1 cellular context compared by ENCODE assay signal in the genomic region with DNA sequence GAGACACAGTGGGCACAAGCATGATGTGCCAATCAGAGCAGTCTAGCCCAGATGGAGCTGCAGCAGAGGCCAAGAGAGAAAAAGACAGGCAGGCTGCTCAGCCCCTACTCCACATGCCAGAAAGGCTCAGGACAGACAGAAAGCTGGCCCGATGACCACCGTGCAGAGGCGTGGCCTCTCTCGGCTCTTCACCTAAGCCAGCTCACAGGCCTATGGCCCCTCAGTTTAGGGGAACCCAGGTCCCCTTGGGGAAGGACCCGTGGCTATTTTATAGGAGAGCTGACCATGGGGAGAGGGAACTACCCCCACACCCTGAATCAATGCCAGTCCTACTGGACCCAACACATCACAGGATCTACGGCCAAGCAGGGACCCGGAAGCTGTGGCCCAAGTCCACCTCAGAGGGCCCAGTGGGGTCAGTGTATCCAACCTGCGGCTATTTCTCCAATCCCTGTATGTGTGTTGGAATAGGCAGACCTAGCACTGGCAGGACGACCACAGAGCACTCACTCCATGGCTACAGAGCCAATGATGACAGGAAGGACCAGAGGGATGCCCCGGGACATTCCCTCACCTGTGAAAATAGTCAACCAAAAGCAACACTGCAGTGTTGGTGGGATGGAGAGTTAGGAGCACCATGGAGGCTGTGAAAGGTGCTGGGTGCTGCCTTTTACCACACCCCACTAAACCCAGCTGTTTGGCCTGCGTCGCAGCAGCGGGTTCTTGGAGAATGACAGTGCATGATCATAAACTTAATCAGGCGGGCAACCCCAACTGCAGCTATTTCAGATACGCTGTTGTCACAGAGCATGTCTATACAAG.
TF ChIP-seq lines count a peak whose summit lies in the region.

No MANE protein-coding gene starts in this region.

TF ChIP-seq in WTC11, 78 proteins besides CTCF, POLR2A, EP300 and RAD21 (continued from another document):
- TF ChIP-seq, protein P1, sequence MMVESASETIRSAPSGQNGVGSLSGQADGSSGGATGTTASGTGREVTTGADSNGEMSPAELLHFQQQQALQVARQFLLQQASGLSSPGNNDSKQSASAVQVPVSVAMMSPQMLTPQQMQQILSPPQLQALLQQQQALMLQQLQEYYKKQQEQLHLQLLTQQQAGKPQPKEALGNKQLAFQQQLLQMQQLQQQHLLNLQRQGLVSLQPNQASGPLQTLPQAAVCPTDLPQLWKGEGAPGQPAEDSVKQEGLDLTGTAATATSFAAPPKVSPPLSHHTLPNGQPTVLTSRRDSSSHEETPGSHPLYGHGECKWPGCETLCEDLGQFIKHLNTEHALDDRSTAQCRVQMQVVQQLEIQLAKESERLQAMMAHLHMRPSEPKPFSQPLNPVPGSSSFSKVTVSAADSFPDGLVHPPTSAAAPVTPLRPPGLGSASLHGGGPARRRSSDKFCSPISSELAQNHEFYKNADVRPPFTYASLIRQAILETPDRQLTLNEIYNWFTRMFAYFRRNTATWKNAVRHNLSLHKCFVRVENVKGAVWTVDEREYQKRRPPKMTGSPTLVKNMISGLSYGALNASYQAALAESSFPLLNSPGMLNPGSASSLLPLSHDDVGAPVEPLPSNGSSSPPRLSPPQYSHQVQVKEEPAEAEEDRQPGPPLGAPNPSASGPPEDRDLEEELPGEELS (CRISPR knock-in tag; IDR thresholded peaks at IDR 0.05): no peak
- no peak for TF ChIP-seq ZNF232 (CRISPR knock-in tag; IDR thresholded peaks at IDR 0.05)
- TF ChIP-seq, protein P2, sequence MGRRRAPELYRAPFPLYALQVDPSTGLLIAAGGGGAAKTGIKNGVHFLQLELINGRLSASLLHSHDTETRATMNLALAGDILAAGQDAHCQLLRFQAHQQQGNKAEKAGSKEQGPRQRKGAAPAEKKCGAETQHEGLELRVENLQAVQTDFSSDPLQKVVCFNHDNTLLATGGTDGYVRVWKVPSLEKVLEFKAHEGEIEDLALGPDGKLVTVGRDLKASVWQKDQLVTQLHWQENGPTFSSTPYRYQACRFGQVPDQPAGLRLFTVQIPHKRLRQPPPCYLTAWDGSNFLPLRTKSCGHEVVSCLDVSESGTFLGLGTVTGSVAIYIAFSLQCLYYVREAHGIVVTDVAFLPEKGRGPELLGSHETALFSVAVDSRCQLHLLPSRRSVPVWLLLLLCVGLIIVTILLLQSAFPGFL (CRISPR knock-in tag; IDR thresholded peaks at IDR 0.05; ENCODE audit: borderline replicate concordance): no peak
